24 cellular contexts compared by ENCODE assay signal in the genomic region with DNA sequence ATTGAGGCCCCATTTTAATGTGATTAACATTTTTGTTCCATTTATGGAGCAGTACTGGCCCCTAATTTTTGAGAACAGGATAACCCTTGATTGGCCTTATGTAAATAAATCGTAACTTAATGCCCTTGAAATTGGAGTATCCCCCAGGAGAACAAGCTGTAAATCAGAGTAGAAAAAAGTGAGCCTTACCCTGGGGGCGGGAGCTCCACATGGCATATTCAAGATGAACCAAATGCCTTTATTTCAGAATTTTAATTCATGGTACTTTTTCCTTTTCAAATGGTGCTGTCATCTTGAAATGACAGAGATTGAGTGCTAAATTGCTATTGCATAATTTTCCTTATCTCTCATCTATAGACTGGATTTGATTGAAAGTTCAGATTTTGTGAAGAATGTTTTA.
"Had no signal": no experiment of that assay in that cellular context is flagged by ENCODE, and none has a peak within 500 bp of the region (broad histone marks: within the 10 kb centered on the region; RNA-seq: fewer than 3 reads in every experiment).

No MANE protein-coding gene starts in this region.

- H3K9me3 ChIP-seq: left ventricle myocardium inferior had no signal

- H3K36me3 ChIP-seq: left ventricle myocardium inferior had no signal

- H3K36me3 Mint-ChIP-seq: activated naive CD8-positive, alpha-beta T cell treated with anti-CD3 and anti-CD28 coated beads for 36 hours; brain; natural killer cell treated with Interleukin-12 subunit alpha and Interleukin-12 subunit beta and Interleukin-15 and Interleukin-18, amount 100 ng/mL, for 72 hours had no signal

- H3K4me1 Mint-ChIP-seq: activated B cell treated with CpG ODN at 0.5 μM for 24 hours; activated naive CD8-positive, alpha-beta T cell treated with anti-CD3 and anti-CD28 coated beads for 36 hours; central memory CD8-positive, alpha-beta T cell had no signal

- H3K27ac Mint-ChIP-seq: activated B cell treated with CpG ODN at 0.5 μM for 24 hours; activated CD8-positive, alpha-beta T cell treated with anti-CD3 and anti-CD28 coated beads for 36 hours; activated naive CD8-positive, alpha-beta T cell treated with anti-CD3 and anti-CD28 coated beads for 36 hours; activated T-cell treated with anti-CD3 and anti-CD28 coated beads, Interleukin-2, amount 50 U/mL, for 72 hours; brain; natural killer cell treated with Interleukin-12 subunit alpha and Interleukin-12 subunit beta and Interleukin-15 and Interleukin-18, amount 100 ng/mL, for 72 hours; progenitor cell of endocrine pancreas; T-helper 2 cell treated with Interferon-gamma antibody and Interleukin-4, amounts not matched to agents 5 μg/mL and 100 μg/mL, for 36 hours had no signal

- H3K4me3 ChIP-seq: coronary artery, left ventricle myocardium inferior, smooth muscle cell had no signal

- DNase-seq: activated B cell treated with CpG ODN at 0.5 μM for 24 hours; activated CD4-positive, alpha-beta T cell treated with anti-CD3 and anti-CD28 coated beads for 48 hours; activated CD8-positive, alpha-beta memory T cell treated with anti-CD3 and anti-CD28 coated beads, Interleukin-2, amount 50 U/mL, for 4 hours; activated CD8-positive, alpha-beta T cell treated with anti-CD3 and anti-CD28 coated beads for 36 hours; activated gamma-delta T cell; activated naive CD8-positive, alpha-beta T cell treated with anti-CD3 and anti-CD28 coated beads for 36 hours; activated T-cell treated with anti-CD3 and anti-CD28 coated beads, Interleukin-2, amount 50 U/mL, for 72 hours; hippocampal formation; kidney; left ventricle myocardium inferior; occipital lobe; right cardiac atrium; stimulated activated CD4-positive, alpha-beta T cell treated with anti-CD3 and anti-CD28 coated beads, Interleukin-4, amount 100 ng/mL, for 4 hours; stimulated activated CD8-positive, alpha-beta memory T cell treated with anti-CD3 and anti-CD28 coated beads, Interleukin-4, amount 100 ng/mL, for 48 hours; stimulated activated naive CD4-positive, alpha-beta T cell treated with Interleukin-2 at 50 U/mL for 16 hours; trophoblast cell had no signal

- H3K27me3 Mint-ChIP-seq: activated CD8-positive, alpha-beta T cell treated with anti-CD3 and anti-CD28 coated beads for 36 hours; activated naive CD8-positive, alpha-beta T cell treated with anti-CD3 and anti-CD28 coated beads for 36 hours; central memory CD8-positive, alpha-beta T cell; natural killer cell treated with Interleukin-12 subunit alpha and Interleukin-12 subunit beta and Interleukin-15 and Interleukin-18, amount 100 ng/mL, for 72 hours; progenitor cell of endocrine pancreas had no signal

- H3K4me3 Mint-ChIP-seq: activated B cell treated with CpG ODN at 0.5 μM for 24 hours; activated CD8-positive, alpha-beta T cell treated with anti-CD3 and anti-CD28 coated beads for 36 hours; activated naive CD8-positive, alpha-beta T cell treated with anti-CD3 and anti-CD28 coated beads for 36 hours; activated T-cell treated with anti-CD3 and anti-CD28 coated beads, Interleukin-2, amount 50 U/mL, for 72 hours; brain; central memory CD8-positive, alpha-beta T cell; natural killer cell treated with Interleukin-12 subunit alpha and Interleukin-12 subunit beta and Interleukin-15 and Interleukin-18, amount 100 ng/mL, for 72 hours; T-helper 2 cell treated with Interferon-gamma antibody and Interleukin-4, amounts not matched to agents 5 μg/mL and 100 μg/mL, for 36 hours had no signal

- ATAC-seq: activated CD8-positive, alpha-beta T cell treated with anti-CD3 and anti-CD28 coated beads for 36 hours; activated T-cell treated with anti-CD3 and anti-CD28 coated beads, Interleukin-2, amount 50 U/mL, for 72 hours; esophagus mucosa; natural killer cell treated with Interleukin-12 subunit alpha and Interleukin-12 subunit beta and Interleukin-15 and Interleukin-18, amount 100 ng/mL, for 72 hours; right cardiac atrium had no signal

- H3K27ac ChIP-seq: coronary artery, left ventricle myocardium inferior had no signal
